In genomic region chr1:8406946-8407345, GRCh38 we compare ENCODE assay signal across 13 cellular contexts.
A peak's percentile ranks its signal among the peaks of the same experiment; 100 is the strongest.
DNase-seq lines count a peak whose midpoint lies in the region; ATAC-seq and TF ChIP-seq lines count a peak whose summit lies in the region.
"Had no signal": no experiment of that assay in that cellular context is flagged by ENCODE, and none has a peak within 500 bp of the region (broad histone marks: within the 10 kb centered on the region; RNA-seq: fewer than 3 reads in every experiment).

No MANE protein-coding gene starts in this region.

- TF ChIP-seq CTCF in Peyer's patch (IDR thresholded peaks at IDR 0.05) (no peak), tibial nerve (IDR thresholded peaks at IDR 0.05) (no peak)

- no peak for TF ChIP-seq POLR2A in Peyer's patch (IDR thresholded peaks at IDR 0.05)
- no peak for TF ChIP-seq POLR2A in tibial nerve (IDR thresholded peaks at IDR 0.05)

- H3K27me3 ChIP-seq in Peyer's patch (no peaks in the 10 kb centered on the region), muscle layer of colon (ENCODE audit: control insufficient read depth in 1 of 2, insufficient read depth in 2 of 2, low read length in 2 of 2) (no peaks in the 10 kb centered on the region), tibial nerve (no peaks in the 10 kb centered on the region)

- no peaks in the 10 kb centered on the region for H3K9me3 ChIP-seq in Peyer's patch
- H3K9me3 ChIP-seq in muscle layer of colon (ENCODE audit: low read length) = no peaks in the 10 kb centered on the region
- no peaks in the 10 kb centered on the region for H3K9me3 ChIP-seq in tibial nerve

- no peak for DNase-seq in Peyer's patch
- DNase-seq in tibial nerve (ENCODE audit: low spot score in 2 of 2) = no peak
- DNase-seq in stimulated activated CD4-positive, alpha-beta T cell treated with anti-CD3 and anti-CD28 coated beads, Interleukin-4, amount 100 ng/mL, for 4 hours = no peak
- DNase-seq: activated naive CD8-positive, alpha-beta T cell treated with anti-CD3 and anti-CD28 coated beads, Interleukin-2, amount 10 ng/mL, durations not matched to agents 7 days and 5 days; mammary epithelial cell; NCI-H1694; SIG-M5; stimulated activated naive CD8-positive, alpha-beta T cell treated with anti-CD3 and anti-CD28 coated beads, Interleukin-15, amount 100 ng/mL, for 72 hours had no signal

- 75 to 76% methylated on average over 5 of the region's 5 CpGs for WGBS in tibial nerve, 2 donors

- H3K4me1 ChIP-seq in Peyer's patch (peaks cover 0 to 53% (median 16%) of the 10 kb centered on the region in 4 donors), muscle layer of colon (ENCODE audit: insufficient read depth, low read length) (peaks cover 63% of the 10 kb centered on the region), tibial nerve (peaks cover 0 to 66% (median 49%) of the 10 kb centered on the region in 4 donors)

- TF ChIP-seq EP300 in tibial nerve (IDR thresholded peaks at IDR 0.05) = no peak

- H3K27ac ChIP-seq in Peyer's patch (peak overlapping the region; percentile 62 to 90 (median 76)), cingulate gyrus (ENCODE audit: low read depth, low read length) (peak overlapping the region; percentile 34), muscle layer of colon (ENCODE audit: low read depth, low read length) (peak overlapping the region; percentile 85), tibial nerve (peak overlapping the region in 3 of 4 donors; percentile 75 to 92 (median 86))

- ATAC-seq in HG02981 (IDR thresholded peaks at IDR 0.05; ENCODE audit: unreplicated experiment) = no peak
- no peak for ATAC-seq in HG03280 (IDR thresholded peaks at IDR 0.05; ENCODE audit: unreplicated experiment)
- ATAC-seq: K562; stimulated activated naive CD8-positive, alpha-beta T cell treated with anti-CD3 and anti-CD28 coated beads, Interleukin-15, amount 100 ng/mL, for 72 hours had no signal

- no peak overlapping the region for H3K4me3 ChIP-seq in Peyer's patch
- H3K4me3 ChIP-seq in muscle layer of colon (ENCODE audit: low read depth in 1 of 2, low read length in 2 of 2) = no peak overlapping the region
- no peak overlapping the region for H3K4me3 ChIP-seq in tibial nerve
- H3K4me3 ChIP-seq: K562 had no signal

- no peak overlapping the region for H3K9ac ChIP-seq in muscle layer of colon (ENCODE audit: low read length)

- H3K36me3 ChIP-seq in Peyer's patch = peaks cover 0 to 28% (median 0%) of the 10 kb centered on the region in 3 donors
- H3K36me3 ChIP-seq in muscle layer of colon (ENCODE audit: insufficient read depth, low read length) = no peaks in the 10 kb centered on the region
- H3K36me3 ChIP-seq in tibial nerve = peaks cover 0 to 30% (median 0%) of the 10 kb centered on the region in 3 donors

Comparison
In these comparisons a context has a peak if more than half of its experiments do, and no peak if none do; other contexts are left out.
1. H3K27ac ChIP-seq: peak in every context shown above with its lines; median percentile 86 in tibial nerve; 85 in muscle layer of colon; 76 in Peyer's patch; 34 in cingulate gyrus.